Comparison of ENCODE assay signal across 14 cellular contexts in genomic region chr6:3333263-3333662, GRCh38.
DNase-seq lines count a peak whose midpoint lies in the region; ATAC-seq and TF ChIP-seq lines count a peak whose summit lies in the region.
"Had no signal": no experiment of that assay in that cellular context is flagged by ENCODE, and none has a peak within 500 bp of the region (broad histone marks: within the 10 kb centered on the region; RNA-seq: fewer than 3 reads in every experiment).

No MANE protein-coding gene starts in this region.

- 94% methylated on average over 6 of the region's 6 CpGs for WGBS in mammary epithelial cell (ENCODE audit: low coverage, missing lambda C conversion rate)
- WGBS in stomach, 5 donors: 76 to 85% (median 80%) methylated on average over 6 of the region's 6 CpGs

- no peaks in the 10 kb centered on the region for H3K27me3 ChIP-seq in H7 (ENCODE audit: control insufficient read depth, insufficient read depth, low read length)
- no peaks in the 10 kb centered on the region for H3K27me3 ChIP-seq in mammary epithelial cell (ENCODE audit: insufficient read depth, low read length)
- no peaks in the 10 kb centered on the region for H3K27me3 ChIP-seq in stomach
- H3K27me3 ChIP-seq: gastrocnemius medialis had no signal

- H3K36me3 Mint-ChIP-seq in stimulated activated effector memory CD8-positive, alpha-beta T cell treated with anti-CD3 and anti-CD28 coated beads, Interleukin-12 subunit alpha, Interleukin-12 subunit beta, amount 100 ng/mL, for 72 hours: no peaks in the 10 kb centered on the region
- H3K36me3 Mint-ChIP-seq: activated CD8-positive, alpha-beta memory T cell treated with anti-CD3 and anti-CD28 coated beads, Interleukin-2, amount 10 ng/mL, durations not matched to agents 7 days and 5 days had no signal

- H3K36me3 ChIP-seq in H7 (replicated peaks; ENCODE audit: control insufficient read depth, insufficient read depth, low read length): no peaks in the 10 kb centered on the region
- H3K36me3 ChIP-seq in mammary epithelial cell (ENCODE audit: insufficient read depth, low read length): no peaks in the 10 kb centered on the region
- H3K36me3 ChIP-seq in stomach: no peaks in the 10 kb centered on the region
- H3K36me3 ChIP-seq: gastrocnemius medialis had no signal

- H3K4me3 Mint-ChIP-seq in stimulated activated effector memory CD8-positive, alpha-beta T cell treated with anti-CD3 and anti-CD28 coated beads, Interleukin-12 subunit alpha, Interleukin-12 subunit beta, amount 100 ng/mL, for 72 hours: no peak overlapping the region
- H3K4me3 Mint-ChIP-seq: activated CD8-positive, alpha-beta memory T cell treated with anti-CD3 and anti-CD28 coated beads, Interleukin-2, amount 10 ng/mL, durations not matched to agents 7 days and 5 days; IgD-negative memory B cell had no signal

- peak overlapping the region; percentile 23 for H3K27ac Mint-ChIP-seq in stimulated activated effector memory CD8-positive, alpha-beta T cell treated with anti-CD3 and anti-CD28 coated beads, Interleukin-12 subunit alpha, Interleukin-12 subunit beta, amount 100 ng/mL, for 72 hours
- H3K27ac Mint-ChIP-seq: activated CD8-positive, alpha-beta memory T cell treated with anti-CD3 and anti-CD28 coated beads, Interleukin-2, amount 10 ng/mL, durations not matched to agents 7 days and 5 days; IgD-negative memory B cell had no signal

- CTCF ChIA-PET in mammary epithelial cell (lab: Charles Lee; ENCODE audit: low non-redundant PET): no interaction called here

- no peak for TF ChIP-seq POLR2A in stomach (IDR thresholded peaks at IDR 0.05)

- H4K20me1 ChIP-seq in mammary epithelial cell (ENCODE audit: insufficient read depth, low read length): no peaks in the 10 kb centered on the region

- no peaks in the 10 kb centered on the region for H3K9me3 ChIP-seq in mammary epithelial cell (replicated peaks; ENCODE audit: insufficient read depth, low read length)
- no peaks in the 10 kb centered on the region for H3K9me3 ChIP-seq in stomach
- H3K9me3 ChIP-seq: gastrocnemius medialis had no signal

- no peak overlapping the region for H2AFZ ChIP-seq in mammary epithelial cell (ENCODE audit: low read depth, low read length)
- H2AFZ ChIP-seq: parathyroid adenoma had no signal

- H3K4me1 ChIP-seq in mammary epithelial cell (ENCODE audit: insufficient read depth, low read length) (peaks cover 13% of the 10 kb centered on the region), stomach (peaks cover 29 to 65% (median 40%) of the 10 kb centered on the region in 4 donors)

- intact Hi-C loops in mammary epithelial cell (cut with micrococcal nuclease): no loop called here
- intact Hi-C loops in stomach (cut with DNase I; ENCODE audit: low total_unique reads): no loop called here

- no peak overlapping the region for H3K9ac ChIP-seq in mammary epithelial cell (ENCODE audit: insufficient read depth, low read length)
- H3K9ac ChIP-seq: parathyroid adenoma had no signal

- H3K9me3 Mint-ChIP-seq in stimulated activated effector memory CD8-positive, alpha-beta T cell treated with anti-CD3 and anti-CD28 coated beads, Interleukin-12 subunit alpha, Interleukin-12 subunit beta, amount 100 ng/mL, for 72 hours: no peaks in the 10 kb centered on the region

- peak; percentile 78 for DNase-seq in H7
- no peak for DNase-seq in stimulated activated effector memory CD8-positive, alpha-beta T cell treated with anti-CD3 and anti-CD28 coated beads, Interleukin-12 subunit alpha, Interleukin-12 subunit beta, amount 100 ng/mL, for 72 hours (ENCODE audit: low spot score in 2 of 2)
- no peak for DNase-seq in anterior cingulate cortex (lab: John Stamatoyannopoulos, UW)
- no peak for DNase-seq in mammary epithelial cell
- no peak for DNase-seq in stomach
- DNase-seq: activated CD8-positive, alpha-beta memory T cell treated with anti-CD3 and anti-CD28 coated beads, Interleukin-2, amount 10 ng/mL, durations not matched to agents 7 days and 5 days; gastrocnemius medialis; NCI-H1694; stimulated activated naive CD4-positive, alpha-beta T cell treated with Interleukin-2 at 50 U/mL for 16 hours; T-helper 2 cell had no signal

- H3K4me2 ChIP-seq in mammary epithelial cell (ENCODE audit: insufficient read depth, low read depth, low read length): no peak overlapping the region

- no TSS peak for BruUV-seq in mammary epithelial cell (replicated peaks; lab: Mats Ljungman, UMichigan)

- H3K4me3 ChIP-seq in H7 (ENCODE audit: insufficient read depth, low read depth, low read length): no peak overlapping the region
- H3K4me3 ChIP-seq in mammary epithelial cell (replicated peaks in 1 of 3; ENCODE audit: insufficient read depth in 1 of 3, low read depth in 2 of 3, low read length in 3 of 3): no peak overlapping the region
- H3K4me3 ChIP-seq in stomach: no peak overlapping the region
- H3K4me3 ChIP-seq: gastrocnemius medialis had no signal

- H3K27ac ChIP-seq in mammary epithelial cell (ENCODE audit: insufficient read depth, low read depth, low read length): no peak overlapping the region
- no peak overlapping the region for H3K27ac ChIP-seq in stomach
- H3K27ac ChIP-seq: parathyroid adenoma had no signal

- TF ChIP-seq CTCF in mammary epithelial cell (conservative IDR thresholded peaks at IDR 0.05 in 1 of 2, IDR thresholded peaks at IDR 0.05 in 1 of 2; ENCODE audit: extremely low read depth in 1 of 2, insufficient read depth in 1 of 2, low read depth in 1 of 2, low read length in 2 of 2): no peak
- no peak for TF ChIP-seq CTCF in stomach (IDR thresholded peaks at IDR 0.05)

- dilution Hi-C loops in mammary epithelial cell (cut with HindIII; ENCODE audit: low sequenced_read_pairs): no loop called here

- H3K4me1 Mint-ChIP-seq in stimulated activated effector memory CD8-positive, alpha-beta T cell treated with anti-CD3 and anti-CD28 coated beads, Interleukin-12 subunit alpha, Interleukin-12 subunit beta, amount 100 ng/mL, for 72 hours: peaks cover 21% of the 10 kb centered on the region

- peak; percentile 73 for ATAC-seq in GM19043 (IDR thresholded peaks at IDR 0.05; ENCODE audit: low read depth, unreplicated experiment)
- peak; percentile 55 for ATAC-seq in HG03442 (IDR thresholded peaks at IDR 0.05; ENCODE audit: unreplicated experiment)
- peak; percentile 47 for ATAC-seq in stimulated activated effector memory CD8-positive, alpha-beta T cell treated with anti-CD3 and anti-CD28 coated beads, Interleukin-12 subunit alpha, Interleukin-12 subunit beta, amount 100 ng/mL, for 72 hours
- ATAC-seq: activated CD8-positive, alpha-beta memory T cell treated with anti-CD3 and anti-CD28 coated beads, Interleukin-2, amount 10 ng/mL, durations not matched to agents 7 days and 5 days; gastrocnemius medialis had no signal

- H3K79me2 ChIP-seq in mammary epithelial cell (ENCODE audit: insufficient read depth, low read length): peaks cover 22% of the 10 kb centered on the region

- no peak for TF ChIP-seq EP300 in stomach (IDR thresholded peaks at IDR 0.05)

- in situ Hi-C loops in mammary epithelial cell (cut with MboI; ENCODE audit: low sequenced_read_pairs in 2 of 2): no loop called here
